Comparison of ENCODE assay signal across 11 cellular contexts in genomic region chr5:463952-464351, GRCh38. TPM values are rescaled to one million over a fixed set of nuclear protein-coding genes. Genes with fewer than 3 reads are reported as not detected.
DNase-seq lines count a peak whose midpoint lies in the region; ATAC-seq and TF ChIP-seq lines count a peak whose summit lies in the region.
"Had no signal": no experiment of that assay in that cellular context is flagged by ENCODE, and none has a peak within 500 bp of the region (broad histone marks: within the 10 kb centered on the region; RNA-seq: fewer than 3 reads in every experiment).

No MANE protein-coding gene starts in this region.

- no TSS peak for BruUV-seq in Calu3 (replicated peaks; lab: Mats Ljungman, UMichigan)

- H3K4me3 Mint-ChIP-seq in IgD-negative memory B cell (peak overlapping the region; percentile 28 to 73 (median 51)), chondrocyte (ENCODE audit: unreplicated experiment) (no peak overlapping the region), Calu3 (ENCODE audit: low read depth, unreplicated experiment) (no peak overlapping the region)
- peak overlapping the region; percentile 59 for H3K4me3 Mint-ChIP-seq in activated CD8-positive, alpha-beta T cell treated with anti-CD3 and anti-CD28 coated beads for 36 hours

- peak overlapping the region; percentile 61 to 95 (median 92) for H3K27ac Mint-ChIP-seq in IgD-negative memory B cell
- H3K27ac Mint-ChIP-seq in activated CD8-positive, alpha-beta T cell treated with anti-CD3 and anti-CD28 coated beads for 36 hours: peak overlapping the region; percentile 94
- no peak overlapping the region for H3K27ac Mint-ChIP-seq in chondrocyte (ENCODE audit: unreplicated experiment)
- H3K27ac Mint-ChIP-seq in Calu3 (ENCODE audit: unreplicated experiment): no peak overlapping the region

- H3K36me3 Mint-ChIP-seq in IgD-negative memory B cell: peaks cover 13% of the 10 kb centered on the region
- H3K36me3 Mint-ChIP-seq in activated CD8-positive, alpha-beta T cell treated with anti-CD3 and anti-CD28 coated beads for 36 hours (ENCODE audit: low read depth): peaks cover 58% of the 10 kb centered on the region
- peaks cover 24% of the 10 kb centered on the region for H3K36me3 Mint-ChIP-seq in chondrocyte (ENCODE audit: low read depth)
- H3K36me3 Mint-ChIP-seq in Calu3 (ENCODE audit: insufficient read depth, unreplicated experiment): peaks cover 47% of the 10 kb centered on the region

- H3K4me1 Mint-ChIP-seq in IgD-negative memory B cell (peaks cover 7 to 9% (median 8%) of the 10 kb centered on the region in 3 donors), chondrocyte (ENCODE audit: low read depth) (peaks cover 3% of the 10 kb centered on the region), Calu3 (ENCODE audit: low read depth, unreplicated experiment) (peaks cover 14% of the 10 kb centered on the region)
- H3K4me1 Mint-ChIP-seq in activated CD8-positive, alpha-beta T cell treated with anti-CD3 and anti-CD28 coated beads for 36 hours (ENCODE audit: low read depth): peaks cover 51% of the 10 kb centered on the region

- TF ChIP-seq CTCF in activated CD8-positive, alpha-beta T cell treated with anti-CD3 and anti-CD28 coated beads for 36 hours (IDR thresholded peaks at IDR 0.05): no peak
- TF ChIP-seq CTCF in chondrocyte (IDR thresholded peaks at IDR 0.05) (no peak), Calu3 (IDR thresholded peaks at IDR 0.05; ENCODE audit: unreplicated experiment) (no peak)

- POLR2A ChIA-PET in activated CD8-positive, alpha-beta T cell treated with anti-CD3 and anti-CD28 coated beads for 36 hours (lab: Charles Lee): interaction anchor here (0.8 to 1.7 kb wide), 3 partner anchors 8 to 86 kb away, joined by 3 to 10 read pairs (median 5); no protein-coding TSS in a partner anchor

- ATAC-seq in activated CD8-positive, alpha-beta T cell treated with anti-CD3 and anti-CD28 coated beads for 36 hours: peak; percentile 62
- ATAC-seq in HG03280 (IDR thresholded peaks at IDR 0.05; ENCODE audit: unreplicated experiment) (no peak), GM19455 (IDR thresholded peaks at IDR 0.05; ENCODE audit: unreplicated experiment) (no peak), GM19463 (IDR thresholded peaks at IDR 0.05; ENCODE audit: unreplicated experiment) (no peak)

- H3K27me3 Mint-ChIP-seq in IgD-negative memory B cell (no peaks in the 10 kb centered on the region), chondrocyte (ENCODE audit: low read depth) (no peaks in the 10 kb centered on the region), Calu3 (ENCODE audit: unreplicated experiment) (no peaks in the 10 kb centered on the region)
- no peaks in the 10 kb centered on the region for H3K27me3 Mint-ChIP-seq in activated CD8-positive, alpha-beta T cell treated with anti-CD3 and anti-CD28 coated beads for 36 hours

- DNase-seq in activated CD8-positive, alpha-beta T cell treated with anti-CD3 and anti-CD28 coated beads for 36 hours: peak; percentile 81
- peak; percentile 62 for DNase-seq in chondrocyte (ENCODE audit: low spot score)
- peak; percentile 45 for DNase-seq in stimulated activated CD8-positive, alpha-beta memory T cell treated with anti-CD3 and anti-CD28 coated beads, Interleukin-12 subunit alpha, Interleukin-12 subunit beta, amount 100 ng/mL, for 1 hour (ENCODE audit: low read depth)
- DNase-seq in Calu3: no peak
- DNase-seq: DMS79, midbrain, NCI-H2227 treated with DMSO at 0.1 percent for 48 hours had no signal

- CTCF ChIA-PET in activated CD8-positive, alpha-beta T cell treated with anti-CD3 and anti-CD28 coated beads for 36 hours (lab: Charles Lee): interaction anchor here (1.0 to 1.1 kb wide), 2 partner anchors 8 to 13 kb away, joined by 3 to 4 read pairs; no protein-coding TSS in a partner anchor
- CTCF ChIA-PET in Calu3 (lab: Charles Lee): no interaction called here

- intact Hi-C loops in activated CD8-positive, alpha-beta T cell treated with anti-CD3 and anti-CD28 coated beads for 36 hours (cut with micrococcal nuclease): no loop called here
- intact Hi-C loops in Calu3 (cut with micrococcal nuclease; ENCODE audit: unreplicated experiment): no loop called here

- H3K9me3 Mint-ChIP-seq in IgD-negative memory B cell (peaks cover 0 to 2% (median 0%) of the 10 kb centered on the region in 3 donors), chondrocyte (ENCODE audit: low read depth) (no peaks in the 10 kb centered on the region), Calu3 (ENCODE audit: low read depth, unreplicated experiment) (no peaks in the 10 kb centered on the region)
- H3K9me3 Mint-ChIP-seq in activated CD8-positive, alpha-beta T cell treated with anti-CD3 and anti-CD28 coated beads for 36 hours: no peaks in the 10 kb centered on the region

RNA-seq across cellular contexts. Expression of gene EXOC3, which starts 21.0 kb away (rescaled TPM):
- polyA plus RNA-seq in IgD-negative memory B cell: 25.8 TPM
- 10 to 100 TPM; 65.9 to 67.6 TPM for total RNA-seq in activated CD8-positive, alpha-beta T cell treated with anti-CD3 and anti-CD28 coated beads for 36 hours
- total RNA-seq in chondrocyte (39.4 to 58.1 TPM (median 43.3 TPM) in 3 replicates), Calu3 (2022) (63.8 and 69.4 TPM in 2 replicates)

Comparison
In these comparisons a context has a peak if more than half of its experiments do, and no peak if none do; other contexts are left out.
1. H3K27ac Mint-ChIP-seq: peak in IgD-negative memory B cell (3 of 3) and activated CD8-positive, alpha-beta T cell treated with anti-CD3 and anti-CD28 coated beads for 36 hours (single experiment); none in chondrocyte (single experiment) and Calu3 (single experiment).
2. H3K4me3 Mint-ChIP-seq: peak in IgD-negative memory B cell (4 of 4) and activated CD8-positive, alpha-beta T cell treated with anti-CD3 and anti-CD28 coated beads for 36 hours (single experiment); none in chondrocyte (single experiment) and Calu3 (single experiment).